ENCODE assay signal across 14 cellular contexts in genomic region chr7:141102436-141102835, GRCh38.
DNase-seq lines count a peak whose midpoint lies in the region; ATAC-seq lines count a peak whose summit lies in the region.
"Had no signal": no experiment of that assay in that cellular context is flagged by ENCODE, and none has a peak within 500 bp of the region (broad histone marks: within the 10 kb centered on the region; RNA-seq: fewer than 3 reads in every experiment).

No MANE protein-coding gene starts in this region.

- DNase-seq in NCI-H1417 (lab: John Stamatoyannopoulos, UW): peak in 2 of 3 experiments; percentile 53 to 72
- no peak for DNase-seq in NCI-H1417 treated with DMSO at 0.1 percent for 48 hours (lab: John Stamatoyannopoulos, UW)
- peak; percentile 14 for DNase-seq in NCI-H2081 treated with DMSO at 0.1 percent for 48 hours (lab: John Stamatoyannopoulos, UW)
- peak; percentile 64 for DNase-seq in inferior parietal cortex (ENCODE audit: extremely low spot score)
- peak; percentile 76 for DNase-seq in superior temporal gyrus (ENCODE audit: extremely low spot score)
- DNase-seq in HuH-7.5 (ENCODE audit: low spot score): no peak
- DNase-seq in activated naive CD4-positive, alpha-beta T cell treated with Interleukin-2 at 50 U/mL for 16 hours: no peak
- DNase-seq: AML-193; CD4-positive, alpha-beta memory T cell; DMS79 treated with DMSO at 0.1 percent for 48 hours; GF-D8 had no signal

- no peak for ATAC-seq in GM21576 (IDR thresholded peaks at IDR 0.05; ENCODE audit: unreplicated experiment)
- ATAC-seq: A549, HepG2 had no signal

Comparison
In these comparisons a context has a peak if more than half of its experiments do, and no peak if none do; other contexts are left out.
1. DNase-seq: peak in NCI-H1417 (2 of 3), NCI-H2081 treated with DMSO at 0.1 percent for 48 hours (single experiment), inferior parietal cortex (single experiment) and superior temporal gyrus (single experiment); none in NCI-H1417 treated with DMSO at 0.1 percent for 48 hours (single experiment), HuH-7.5 (single experiment) and activated naive CD4-positive, alpha-beta T cell treated with Interleukin-2 at 50 U/mL for 16 hours (single experiment).